Comparison of ENCODE assay signal across 19 cellular contexts in the genomic region with DNA sequence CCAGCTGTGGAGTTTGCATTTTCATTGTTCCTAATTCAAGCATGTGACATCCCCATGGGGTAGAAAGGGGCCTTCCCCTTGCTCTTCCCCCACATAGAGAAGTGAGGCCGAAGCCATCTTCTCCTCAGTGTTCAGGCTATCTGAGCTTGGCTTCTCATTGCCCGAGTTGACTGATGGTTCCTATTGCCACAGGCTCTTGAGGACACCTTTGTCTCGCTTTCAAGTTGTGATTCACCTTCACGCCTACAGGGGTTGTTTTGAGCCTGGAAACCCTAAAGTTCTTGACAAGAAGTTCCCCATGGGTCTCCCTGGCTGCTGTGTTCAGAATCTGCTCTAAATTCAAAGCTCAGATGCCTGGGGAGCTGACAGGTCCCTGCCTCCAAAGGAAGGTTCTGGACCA. TPM values are rescaled to one million over a fixed set of nuclear protein-coding genes. Genes with fewer than 3 reads are reported as not detected.
DNase-seq lines count a peak whose midpoint lies in the region; ATAC-seq and TF ChIP-seq lines count a peak whose summit lies in the region.
"Had no signal": no experiment of that assay in that cellular context is flagged by ENCODE, and none has a peak within 500 bp of the region (broad histone marks: within the 10 kb centered on the region; RNA-seq: fewer than 3 reads in every experiment).

No MANE protein-coding gene starts in this region.

- H2BK120ac ChIP-seq in trophoblast cell (ENCODE audit: insufficient read depth, low read length, poor library complexity) = no peak overlapping the region

- CTCF ChIA-PET in activated CD4-positive, alpha-beta T cell treated with anti-CD3 and anti-CD28 coated beads, Interleukin-2, amount 10 ng/mL, durations not matched to agents 7 days and 5 days (lab: Charles Lee) = no interaction called here
- CTCF ChIA-PET in OCI-LY7 (lab: Charles Lee; ENCODE audit: unreplicated experiment) = no interaction called here

- no peak overlapping the region for H2AK5ac ChIP-seq in trophoblast cell (ENCODE audit: low read length)

- H3K9me2 ChIP-seq in OCI-LY7 (ENCODE audit: insufficient read depth, low read length) = no peaks in the 10 kb centered on the region

- H2BK12ac ChIP-seq in trophoblast cell (ENCODE audit: low read length) = no peak overlapping the region

- H3K4me1 Mint-ChIP-seq in activated CD4-positive, alpha-beta T cell treated with anti-CD3 and anti-CD28 coated beads, Interleukin-2, amount 10 ng/mL, durations not matched to agents 7 days and 5 days = peaks cover 5% of the 10 kb centered on the region
- H3K4me1 Mint-ChIP-seq in stimulated activated naive B cell treated with anti-CD40 and anti-IgM and Interleukin-4, amounts not matched to agents 10 μg/mL and 1 μg/mL and 100 μg/mL, for 72 hours = peaks cover 8 to 43% of the 10 kb centered on the region in 2 donors

- no TSS peak for BruUV-seq in OCI-LY7 (replicated peaks; lab: Mats Ljungman, UMichigan)

- no peaks in the 10 kb centered on the region for H4K20me1 ChIP-seq in OCI-LY7 (ENCODE audit: insufficient read depth, low read length)

- no peaks in the 10 kb centered on the region for H3K36me3 ChIP-seq in OCI-LY7 (ENCODE audit: insufficient read depth, low read length)
- H3K36me3 ChIP-seq in trophoblast cell (ENCODE audit: control insufficient read depth in 1 of 2, insufficient read depth in 2 of 2, low read length in 2 of 2) = no peaks in the 10 kb centered on the region
- H3K36me3 ChIP-seq: left lung, transverse colon had no signal

- H2BK5ac ChIP-seq in trophoblast cell (ENCODE audit: low read depth, low read length, poor library complexity) = no peak overlapping the region

- H3K27ac ChIP-seq in OCI-LY7 (ENCODE audit: low read depth, low read length, poor library complexity, severe bottlenecking) (no peak overlapping the region), trophoblast cell (ENCODE audit: low read depth, low read length) (no peak overlapping the region)
- H3K27ac ChIP-seq: left lung, parathyroid adenoma, transverse colon had no signal

- H4K8ac ChIP-seq in trophoblast cell (ENCODE audit: low read depth, low read length) = no peak overlapping the region

- H3K9me3 Mint-ChIP-seq in activated CD4-positive, alpha-beta T cell treated with anti-CD3 and anti-CD28 coated beads, Interleukin-2, amount 10 ng/mL, durations not matched to agents 7 days and 5 days = no peaks in the 10 kb centered on the region
- no peaks in the 10 kb centered on the region for H3K9me3 Mint-ChIP-seq in stimulated activated naive B cell treated with anti-CD40 and anti-IgM and Interleukin-4, amounts not matched to agents 10 μg/mL and 1 μg/mL and 100 μg/mL, for 72 hours
- H3K9me3 Mint-ChIP-seq: activated T-helper 2 cell treated with anti-CD3 and anti-CD28 coated beads, Interferon-gamma antibody, Interleukin-2, Interleukin-4, amounts not matched to agents 10 μg/mL and 5 μg/mL and 100 μg/mL, durations not matched to agents 14 hours and 24 hours and 36 hours had no signal

- no CpG with 5 or more reads among the region's 4 CpGs for WGBS in trophoblast cell (ENCODE audit: extremely low coverage, insufficient coverage, insufficient read length)

- no peak overlapping the region for H3K9ac ChIP-seq in trophoblast cell (ENCODE audit: low read length)
- H3K9ac ChIP-seq: parathyroid adenoma had no signal

- no peak overlapping the region for H3K4me3 Mint-ChIP-seq in activated CD4-positive, alpha-beta T cell treated with anti-CD3 and anti-CD28 coated beads, Interleukin-2, amount 10 ng/mL, durations not matched to agents 7 days and 5 days
- H3K4me3 Mint-ChIP-seq in stimulated activated naive B cell treated with anti-CD40 and anti-IgM and Interleukin-4, amounts not matched to agents 10 μg/mL and 1 μg/mL and 100 μg/mL, for 72 hours = peak overlapping the region in 1 of 2 donors; percentile 62

- H3K4me1 ChIP-seq in OCI-LY7 (ENCODE audit: insufficient read depth, low read length, poor library complexity, severe bottlenecking) (no peaks in the 10 kb centered on the region), trophoblast cell (ENCODE audit: control insufficient read depth in 1 of 2, insufficient read depth in 2 of 2, low read length in 2 of 2) (no peaks in the 10 kb centered on the region)
- H3K4me1 ChIP-seq: left lung, parathyroid adenoma, transverse colon had no signal

- TF ChIP-seq CTCF in OCI-LY7 (conservative IDR thresholded peaks at IDR 0.05; ENCODE audit: low read length) = peak; percentile 32; the same call in 1 of the 2 replicates

- H2AFZ ChIP-seq in OCI-LY7 (ENCODE audit: low read length) = no peak overlapping the region
- no peak overlapping the region for H2AFZ ChIP-seq in trophoblast cell (ENCODE audit: insufficient read depth, low read length, poor library complexity)
- H2AFZ ChIP-seq: parathyroid adenoma had no signal

- no peak overlapping the region for H3K4me3 ChIP-seq in OCI-LY7 (ENCODE audit: low read depth, low read length, poor library complexity, severe bottlenecking)
- H3K4me3 ChIP-seq in trophoblast cell (ENCODE audit: low read depth, low read length) = no peak overlapping the region
- H3K4me3 ChIP-seq: left lung, smooth muscle cell, transverse colon had no signal

- no peak overlapping the region for H3K4me2 ChIP-seq in OCI-LY7 (ENCODE audit: low read length)
- no peak overlapping the region for H3K4me2 ChIP-seq in trophoblast cell (ENCODE audit: low read length)
- H3K4me2 ChIP-seq: smooth muscle cell had no signal

- no peak overlapping the region for H3K27ac Mint-ChIP-seq in activated CD4-positive, alpha-beta T cell treated with anti-CD3 and anti-CD28 coated beads, Interleukin-2, amount 10 ng/mL, durations not matched to agents 7 days and 5 days
- H3K27ac Mint-ChIP-seq in stimulated activated naive B cell treated with anti-CD40 and anti-IgM and Interleukin-4, amounts not matched to agents 10 μg/mL and 1 μg/mL and 100 μg/mL, for 72 hours = no peak overlapping the region
- H3K27ac Mint-ChIP-seq: activated T-helper 2 cell treated with anti-CD3 and anti-CD28 coated beads, Interferon-gamma antibody, Interleukin-2, Interleukin-4, amounts not matched to agents 10 μg/mL and 5 μg/mL and 100 μg/mL, durations not matched to agents 14 hours and 24 hours and 36 hours had no signal

- H4K12ac ChIP-seq in trophoblast cell (ENCODE audit: low read depth, low read length) = no peak overlapping the region

- H3K27me3 Mint-ChIP-seq in activated CD4-positive, alpha-beta T cell treated with anti-CD3 and anti-CD28 coated beads, Interleukin-2, amount 10 ng/mL, durations not matched to agents 7 days and 5 days = no peaks in the 10 kb centered on the region
- H3K27me3 Mint-ChIP-seq in stimulated activated naive B cell treated with anti-CD40 and anti-IgM and Interleukin-4, amounts not matched to agents 10 μg/mL and 1 μg/mL and 100 μg/mL, for 72 hours = peaks cover 0 to 3% of the 10 kb centered on the region in 2 donors

- peak; percentile 40 for ATAC-seq in HG02623 (IDR thresholded peaks at IDR 0.05; ENCODE audit: unreplicated experiment)
- peak; percentile 89 to 98 for ATAC-seq in stimulated activated naive B cell treated with anti-CD40 and anti-IgM and Interleukin-4, amounts not matched to agents 10 μg/mL and 1 μg/mL and 100 μg/mL, for 72 hours (replicated peaks)
- no peak for ATAC-seq in HG02938 (IDR thresholded peaks at IDR 0.05; ENCODE audit: unreplicated experiment)
- ATAC-seq: left lung, Panc1 had no signal

- no peak overlapping the region for H3K4ac ChIP-seq in trophoblast cell (ENCODE audit: low read depth, low read length)

- no peak overlapping the region for H4K91ac ChIP-seq in trophoblast cell (ENCODE audit: low read depth, low read length)

- no peak overlapping the region for H3K18ac ChIP-seq in trophoblast cell (ENCODE audit: low read length)

- no peaks in the 10 kb centered on the region for H3K9me3 ChIP-seq in OCI-LY7 (ENCODE audit: low read length)
- no peaks in the 10 kb centered on the region for H3K9me3 ChIP-seq in trophoblast cell (ENCODE audit: insufficient read depth, low read depth, low read length)
- H3K9me3 ChIP-seq: left lung, transverse colon had no signal

- no peaks in the 10 kb centered on the region for H3K79me1 ChIP-seq in trophoblast cell (ENCODE audit: low read length)

- peak; percentile 8 for DNase-seq in activated CD4-positive, alpha-beta T cell treated with anti-CD3 and anti-CD28 coated beads, Interleukin-2, amount 10 ng/mL, durations not matched to agents 7 days and 5 days
- no peak for DNase-seq in activated CD4-positive, alpha-beta T cell treated with anti-CD3 and anti-CD28 coated beads, Interleukin-2, amount 50 U/mL, for 4 hours
- DNase-seq in OCI-LY7 (ENCODE audit: low spot score) (peak; percentile 43), trophoblast cell (no peak)
- DNase-seq in stimulated activated naive B cell treated with anti-CD40 and anti-IgM and Interleukin-4, amounts not matched to agents 10 μg/mL and 1 μg/mL and 100 μg/mL, for 72 hours = peak; percentile 21
- DNase-seq in activated effector memory CD4-positive, alpha-beta T cell treated with Interleukin-2 at 50 U/mL for 16 hours = no peak
- DNase-seq: aorta, foreskin melanocyte, left lung, NCI-H1436, NCI-H510A, transverse colon had no signal

- no peaks in the 10 kb centered on the region for H3K36me3 Mint-ChIP-seq in activated CD4-positive, alpha-beta T cell treated with anti-CD3 and anti-CD28 coated beads, Interleukin-2, amount 10 ng/mL, durations not matched to agents 7 days and 5 days (ENCODE audit: low read depth)
- peaks cover 0 to 1% of the 10 kb centered on the region in 2 donors for H3K36me3 Mint-ChIP-seq in stimulated activated naive B cell treated with anti-CD40 and anti-IgM and Interleukin-4, amounts not matched to agents 10 μg/mL and 1 μg/mL and 100 μg/mL, for 72 hours

- POLR2A ChIA-PET in activated CD4-positive, alpha-beta T cell treated with anti-CD3 and anti-CD28 coated beads, Interleukin-2, amount 10 ng/mL, durations not matched to agents 7 days and 5 days (lab: Charles Lee) = no interaction called here
- POLR2A ChIA-PET in OCI-LY7 (lab: Charles Lee) = no interaction called here

- H3K23ac ChIP-seq in trophoblast cell (ENCODE audit: low read length) = no peak overlapping the region

- intact Hi-C loops in OCI-LY7 (cut with micrococcal nuclease; ENCODE audit: unreplicated experiment) = no loop called here

- H3K27me3 ChIP-seq in trophoblast cell (ENCODE audit: insufficient read depth, low read length) = no peaks in the 10 kb centered on the region
- H3K27me3 ChIP-seq: left lung, transverse colon had no signal

- H3K79me2 ChIP-seq in OCI-LY7 (ENCODE audit: insufficient read depth, low read depth, low read length) = no peaks in the 10 kb centered on the region
- H3K79me2 ChIP-seq in trophoblast cell (ENCODE audit: control insufficient read depth, insufficient read depth, low read length, poor library complexity) = no peaks in the 10 kb centered on the region
- H3K79me2 ChIP-seq: parathyroid adenoma had no signal

- no peak overlapping the region for H3K14ac ChIP-seq in trophoblast cell (ENCODE audit: low read length)

RNA-seq across cellular contexts. Expression of a gene that starts 24.9 kb away (rescaled TPM):
- 10 to 100 TPM; 22.5 to 23.8 TPM for total RNA-seq in activated CD4-positive, alpha-beta T cell treated with anti-CD3 and anti-CD28 coated beads, Interleukin-2, amount 10 ng/mL, durations not matched to agents 7 days and 5 days
- 20.6 and 29.7 TPM in 2 replicates for total RNA-seq in OCI-LY7 (2014; rRNA removed; shearing (Covaris generic))
- 12.0 and 13.9 TPM in 2 replicates for total RNA-seq in OCI-LY7 (2022)
- 28.4 and 28.6 TPM in 2 replicates for polyA plus RNA-seq in trophoblast cell (2013)

RNA-seq across cellular contexts. Expression of a gene that starts 56.6 kb away (rescaled TPM):
- total RNA-seq in activated CD4-positive, alpha-beta T cell treated with anti-CD3 and anti-CD28 coated beads, Interleukin-2, amount 10 ng/mL, durations not matched to agents 7 days and 5 days = under 1 TPM in 1 of 2 experiments, not detected in 1; 0.05 TPM
- total RNA-seq in OCI-LY7 (2014; rRNA removed; shearing (Covaris generic)) = not detected in 2 replicates
- not detected in 2 replicates for total RNA-seq in OCI-LY7 (2022)
- 2.6 and 2.8 TPM in 2 replicates for polyA plus RNA-seq in trophoblast cell (2013)
- total RNA-seq: activated CD8-positive, alpha-beta memory T cell treated with anti-CD3 and anti-CD28 coated beads for 36 hours; activated T-helper 2 cell treated with anti-CD3 and anti-CD28 coated beads, Interferon-gamma antibody, Interleukin-2, Interleukin-4, amounts not matched to agents 10 μg/mL and 5 μg/mL and 100 μg/mL, durations not matched to agents 14 hours and 24 hours and 36 hours; left lung; transverse colon had no signal

Comparison
In these comparisons a context has a peak if more than half of its experiments do, and no peak if none do; other contexts are left out.
1. DNase-seq: peak in activated CD4-positive, alpha-beta T cell treated with anti-CD3 and anti-CD28 coated beads, Interleukin-2, amount 10 ng/mL, durations not matched to agents 7 days and 5 days (single experiment), OCI-LY7 (single experiment) and stimulated activated naive B cell treated with anti-CD40 and anti-IgM and Interleukin-4, amounts not matched to agents 10 μg/mL and 1 μg/mL and 100 μg/mL, for 72 hours (single experiment); none in activated CD4-positive, alpha-beta T cell treated with anti-CD3 and anti-CD28 coated beads, Interleukin-2, amount 50 U/mL, for 4 hours (0 of 2), activated effector memory CD4-positive, alpha-beta T cell treated with Interleukin-2 at 50 U/mL for 16 hours (single experiment) and trophoblast cell (0 of 2).